ENCODE assay signal across 32 cellular contexts in the genomic region with DNA sequence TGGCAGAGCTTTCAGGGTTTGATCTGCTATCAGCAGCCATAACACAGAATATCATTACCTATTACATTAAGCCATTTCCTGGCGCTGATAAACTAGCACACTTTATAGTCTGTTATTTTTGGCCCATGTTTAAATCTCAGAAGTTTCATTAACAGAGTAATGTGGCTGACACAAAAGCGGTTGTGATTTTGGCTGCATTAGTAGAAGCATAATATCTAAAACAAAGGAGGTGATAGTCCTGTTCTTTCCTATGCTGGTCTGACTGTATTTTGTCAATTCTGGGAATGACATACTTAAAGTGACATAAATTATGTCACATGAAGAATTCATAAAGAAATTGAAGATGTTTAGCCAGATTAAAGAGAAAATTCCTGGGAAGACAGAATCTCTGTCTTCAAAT.
"Had no signal": no experiment of that assay in that cellular context is flagged by ENCODE, and none has a peak within 500 bp of the region (broad histone marks: within the 10 kb centered on the region; RNA-seq: fewer than 3 reads in every experiment).

No MANE protein-coding gene starts in this region.

- H3K4me3 ChIP-seq: adrenal gland, ascending aorta, body of pancreas, breast epithelium, cardiac muscle cell had no signal

- DNase-seq: activated effector memory CD4-positive, alpha-beta T cell treated with anti-CD3 and anti-CD28 coated beads, Interleukin-2, amount 50 U/mL, for 16 hours; activated effector memory CD4-positive, alpha-beta T cell treated with Interleukin-2 at 50 U/mL for 16 hours; activated gamma-delta T cell; activated gamma-delta T cell treated with Interleukin-2 at 50 U/mL for 16 hours; activated naive CD4-positive, alpha-beta T cell; activated naive CD4-positive, alpha-beta T cell treated with anti-CD3 and anti-CD28 coated beads for 36 hours; activated naive CD4-positive, alpha-beta T cell treated with anti-CD3 and anti-CD28 coated beads, Interleukin-2, amount 10 ng/mL, durations not matched to agents 7 days and 5 days; activated naive CD4-positive, alpha-beta T cell treated with anti-CD3 and anti-CD28 coated beads, Interleukin-2, amount 50 U/mL, for 16 hours; activated naive CD4-positive, alpha-beta T cell treated with Interleukin-2 at 50 U/mL for 16 hours; activated naive CD8-positive, alpha-beta T cell treated with anti-CD3 and anti-CD28 coated beads for 36 hours; activated naive CD8-positive, alpha-beta T cell treated with anti-CD3 and anti-CD28 coated beads, Interleukin-2, amount 10 ng/mL, durations not matched to agents 7 days and 5 days; activated naive CD8-positive, alpha-beta T cell treated with anti-CD3 and anti-CD28 coated beads, Interleukin-2, amount 50 U/mL, for 24 hours; activated T-cell treated with anti-CD3 and anti-CD28 coated beads, Interleukin-2, amount 50 U/mL, for 4 hours; activated T-cell treated with anti-CD3 and anti-CD28 coated beads, Interleukin-2, amount 50 U/mL, for 48 hours; activated T-cell treated with anti-CD3 and anti-CD28 coated beads, Interleukin-2, amount 50 U/mL, for 72 hours; adrenal gland; amniotic stem cell; amygdala; anterior cingulate cortex; aorta; body of pancreas; brain microvascular endothelial cell; caudate nucleus; central memory CD4-positive, alpha-beta T cell; cerebellar nuclear complex had no signal

- H3K36me3 ChIP-seq: adrenal gland, ascending aorta, brain microvascular endothelial cell, breast epithelium, cardiac muscle cell had no signal

- FAIRE-seq: astrocyte, bronchial epithelial cell had no signal

- H3K4me1 ChIP-seq: adrenal gland, ascending aorta, breast epithelium had no signal

- H3K9me3 ChIP-seq: adrenal gland, ascending aorta, body of pancreas, breast epithelium had no signal

- H3K27ac ChIP-seq: adrenal gland, ascending aorta, body of pancreas, brain microvascular endothelial cell, breast epithelium, cardiac muscle cell had no signal

- ATAC-seq: activated naive CD4-positive, alpha-beta T cell treated with anti-CD3 and anti-CD28 coated beads, Interleukin-2, amount 50 U/mL, for 72 hours; activated naive CD8-positive, alpha-beta T cell treated with anti-CD3 and anti-CD28 coated beads, Interleukin-2, amount 50 U/mL, for 24 hours; activated T-cell treated with anti-CD3 and anti-CD28 coated beads, Interleukin-2, amount 50 U/mL, for 4 hours; activated T-cell treated with anti-CD3 and anti-CD28 coated beads, Interleukin-2, amount 50 U/mL, for 72 hours; activated T-helper 17 cell treated with anti-CD3 and anti-CD28 coated beads, Interleukin-2, amount 50 U/mL, for 72 hours; body of pancreas had no signal

- H3K27me3 ChIP-seq: ascending aorta, body of pancreas, brain microvascular endothelial cell had no signal
